8 cellular contexts compared by ENCODE assay signal in the genomic region with DNA sequence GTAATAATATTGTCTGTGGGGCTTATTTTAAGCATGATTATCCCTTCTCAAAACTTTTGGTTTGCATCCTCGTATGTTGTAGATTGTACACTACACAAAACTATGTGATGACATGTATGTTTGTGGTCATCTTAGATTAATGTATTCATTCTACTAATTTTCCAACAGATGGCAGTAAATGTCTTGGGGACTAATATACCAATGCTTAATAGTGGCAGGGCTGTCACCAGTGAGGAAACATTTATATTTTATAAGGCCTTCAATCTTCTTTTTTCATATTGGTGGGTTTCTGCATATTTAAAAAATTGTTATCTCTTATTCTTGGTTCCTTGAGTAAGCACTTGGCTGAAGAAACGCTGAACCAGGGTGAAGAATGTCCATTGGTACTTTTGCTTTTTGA.
DNase-seq lines count a peak whose midpoint lies in the region; ATAC-seq and TF ChIP-seq lines count a peak whose summit lies in the region.

No MANE protein-coding gene starts in this region.

- H3K9me3 ChIP-seq in H9 (ENCODE audit: control insufficient read depth, low read depth, low read length) (no peaks in the 10 kb centered on the region), Peyer's patch (no peaks in the 10 kb centered on the region)

- H3K36me3 ChIP-seq in Peyer's patch = no peaks in the 10 kb centered on the region

- H3K79me1 ChIP-seq in H9 (ENCODE audit: insufficient read depth, low read depth, low read length, poor library complexity, severe bottlenecking) = no peaks in the 10 kb centered on the region

- H3K4me3 Mint-ChIP-seq in H9 = no peak overlapping the region

- no peaks in the 10 kb centered on the region; the same call in 1 of the 2 replicates for H3K27me3 Mint-ChIP-seq in H9 (ENCODE audit: low read depth)

- H3K9ac ChIP-seq in H9 (ENCODE audit: extremely low read depth, insufficient read length, low read length) = no peak overlapping the region

- no peak overlapping the region for H3K18ac ChIP-seq in H9 (ENCODE audit: insufficient read length, low read depth, low read length)

- H3K14ac ChIP-seq in H9 (ENCODE audit: insufficient read depth, low read length) = no peak overlapping the region

- H2BK5ac ChIP-seq in H9 (ENCODE audit: insufficient read length, low read length) = no peak overlapping the region

- H3K27ac ChIP-seq in H9 (ENCODE audit: insufficient read length, low read depth, low read length) (no peak overlapping the region), Peyer's patch (no peak overlapping the region)

- peak; percentile 36; the same call in 2 of the 3 replicates for TF ChIP-seq CTCF in H9 (conservative IDR thresholded peaks at IDR 0.05)
- TF ChIP-seq CTCF in Peyer's patch (IDR thresholded peaks at IDR 0.05) = peak in 4 of 6 experiments; percentile 18 to 52 (median 45)

- H3K4me1 ChIP-seq in H9 (ENCODE audit: insufficient read depth, low read length) = no peaks in the 10 kb centered on the region
- no peaks in the 10 kb centered on the region for H3K4me1 ChIP-seq in Peyer's patch

- no peaks in the 10 kb centered on the region for H3K23me2 ChIP-seq in H9 (ENCODE audit: insufficient read length, low read depth, low read length, poor library complexity, severe bottlenecking)

- H2AK5ac ChIP-seq in H9 (ENCODE audit: insufficient read length, low read length) = no peak overlapping the region

- H4K8ac ChIP-seq in H9 (replicated peaks; ENCODE audit: insufficient read length, low read depth, low read length) = no peak overlapping the region

- no peaks in the 10 kb centered on the region for H4K20me1 ChIP-seq in H9 (ENCODE audit: control insufficient read depth, insufficient read depth, insufficient read length)

- no peak overlapping the region for H3K27ac Mint-ChIP-seq in H9

- H4K91ac ChIP-seq in H9 (ENCODE audit: insufficient read length, low read depth, low read length) = no peak overlapping the region

- H2BK120ac ChIP-seq in H9 (ENCODE audit: low read depth, low read length, poor library complexity, severe bottlenecking) = no peak overlapping the region

- H3K4me1 Mint-ChIP-seq in H9 = no peaks in the 10 kb centered on the region

- H3K23ac ChIP-seq in H9 (ENCODE audit: insufficient read length, low read depth, low read length) = no peak overlapping the region

- H3T11ph ChIP-seq in H9 (ENCODE audit: low read length) = no peak overlapping the region

- H3K4me2 ChIP-seq in H9 (ENCODE audit: insufficient read depth, insufficient read length, low read length) = no peak overlapping the region

- H2AFZ ChIP-seq in H9 (ENCODE audit: low read length) = no peak overlapping the region

- no CpG with 5 or more reads among the region's 2 CpGs for WGBS in H9 (ENCODE audit: extremely low coverage, insufficient read length, low lambda C conversion rate)

- no peaks in the 10 kb centered on the region for H3K79me2 ChIP-seq in H9 (ENCODE audit: insufficient read depth, low read length)

- DNase-seq in A172 (ENCODE audit: low spot score) (peak; percentile 19), H9 (no peak), Peyer's patch (no peak), inferior parietal cortex (ENCODE audit: extremely low spot score) (peak; percentile 9), GDM1 (lab: John Stamatoyannopoulos, UW) (no peak), amniotic stem cell (lab: John Stamatoyannopoulos, UW) (no peak)

- no peak overlapping the region for H3K56ac ChIP-seq in H9 (ENCODE audit: insufficient read length, low read depth, low read length)

- H3K27me3 ChIP-seq in H9 (ENCODE audit: insufficient read depth, low read length) (no peaks in the 10 kb centered on the region), Peyer's patch (no peaks in the 10 kb centered on the region)

- H3K9me3 Mint-ChIP-seq in H9 = peaks cover 9% of the 10 kb centered on the region in 2 experiments

- ATAC-seq in HG03378 (IDR thresholded peaks at IDR 0.05; ENCODE audit: unreplicated experiment) (no peak), GM19023 (IDR thresholded peaks at IDR 0.05; ENCODE audit: unreplicated experiment) (no peak)

- no peak for TF ChIP-seq POLR2A in Peyer's patch (IDR thresholded peaks at IDR 0.05)

- no peak overlapping the region for H2BK12ac ChIP-seq in H9 (ENCODE audit: insufficient read length, low read depth, low read length)

- no peak overlapping the region for H3K4me3 ChIP-seq in Peyer's patch

- H2BK15ac ChIP-seq in H9 (ENCODE audit: low read depth, low read length) = no peak overlapping the region

- H3K4ac ChIP-seq in H9 (ENCODE audit: low read depth, low read length) = no peak overlapping the region

- no peak overlapping the region for H2BK20ac ChIP-seq in H9 (ENCODE audit: low read depth, low read length, poor library complexity, severe bottlenecking)

- H4K5ac ChIP-seq in H9 (ENCODE audit: insufficient read length, low read depth, low read length) = no peak overlapping the region

- peaks cover 0 to 10% (median 7%) of the 10 kb centered on the region in 3 experiments; a peak in 4 of 7 replicates for H3K36me3 Mint-ChIP-seq in H9 (ENCODE audit: insufficient read depth in 1 of 3, low read depth in 3 of 3)

Comparison
In these comparisons a context has a peak if more than half of its experiments do, and no peak if none do; other contexts are left out.
1. DNase-seq: peak in A172 (single experiment) and inferior parietal cortex (single experiment); none in H9 (single experiment), Peyer's patch (0 of 3), GDM1 (single experiment) and amniotic stem cell (single experiment).